In the genomic region with DNA sequence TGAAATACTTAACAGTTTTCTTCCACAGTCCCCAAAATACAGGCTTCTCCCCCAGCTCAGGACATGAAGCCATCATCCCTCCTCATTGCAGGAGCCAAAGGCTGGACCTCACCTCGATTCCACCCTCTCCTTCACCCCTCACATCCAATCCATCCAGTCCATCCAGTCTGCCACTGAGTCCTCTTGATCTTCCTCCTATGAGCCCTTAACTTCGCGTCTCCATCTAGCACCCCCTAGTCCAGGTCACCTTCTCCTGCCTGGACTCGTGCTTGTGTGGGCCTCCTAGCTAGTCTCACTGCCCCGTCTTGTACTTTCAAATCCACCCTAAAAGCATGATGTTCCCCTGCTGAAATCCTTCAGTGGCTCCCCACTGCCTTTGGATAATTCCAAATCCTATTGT, we compare ENCODE assay signal across 21 cellular contexts. TPM values are rescaled to one million over a fixed set of nuclear protein-coding genes. Genes with fewer than 3 reads are reported as not detected.
DNase-seq lines count a peak whose midpoint lies in the region; ATAC-seq and TF ChIP-seq lines count a peak whose summit lies in the region.
"Had no signal": no experiment of that assay in that cellular context is flagged by ENCODE, and none has a peak within 500 bp of the region (broad histone marks: within the 10 kb centered on the region; RNA-seq: fewer than 3 reads in every experiment).

No MANE protein-coding gene starts in this region.

- H3K4me3 ChIP-seq in CD8-positive, alpha-beta memory T cell (ENCODE audit: low read length): no peak overlapping the region
- H3K4me3 ChIP-seq: adrenal gland, right atrium auricular region, SJCRH30, transverse colon had no signal

- H3K36me3 ChIP-seq in CD8-positive, alpha-beta memory T cell (ENCODE audit: insufficient read depth, low read length): peaks cover 11% of the 10 kb centered on the region
- H3K36me3 ChIP-seq: transverse colon had no signal

- no peaks in the 10 kb centered on the region for H3K27me3 ChIP-seq in CD8-positive, alpha-beta memory T cell (ENCODE audit: insufficient read depth, low read length, poor library complexity, severe bottlenecking)
- H3K27me3 ChIP-seq: adrenal gland, right atrium auricular region, SJCRH30, transverse colon had no signal

- CTCF ChIA-PET in CD8-positive, alpha-beta memory T cell (lab: Charles Lee): interaction anchor here (1.5 to 4.5 kb wide), 2 partner anchors 10 to 23 kb away, joined by 4 to 17 read pairs; no protein-coding TSS in a partner anchor
- CTCF ChIA-PET in activated B cell treated with CpG ODN at 0.5 μM for 24 hours (lab: Charles Lee): no interaction called here

- no peaks in the 10 kb centered on the region for H3K9me3 ChIP-seq in CD8-positive, alpha-beta memory T cell (ENCODE audit: low read length)
- H3K9me3 ChIP-seq: adrenal gland, right atrium auricular region, SJCRH30, transverse colon had no signal

- H3K4me1 ChIP-seq in CD8-positive, alpha-beta memory T cell (ENCODE audit: insufficient read depth, low read length): peaks cover 5% of the 10 kb centered on the region
- H3K4me1 ChIP-seq: SJCRH30 had no signal

- H3K27me3 Mint-ChIP-seq in CD8-positive, alpha-beta memory T cell: peaks cover 0 to 2% of the 10 kb centered on the region in 2 donors
- H3K27me3 Mint-ChIP-seq in activated B cell treated with CpG ODN at 0.5 μM for 24 hours (no peaks in the 10 kb centered on the region), naive B cell (no peaks in the 10 kb centered on the region)
- H3K27me3 Mint-ChIP-seq: stimulated activated naive B cell treated with anti-CD40 and anti-IgM and Interleukin-4, amounts not matched to agents 10 μg/mL and 1 μg/mL and 100 μg/mL, for 72 hours had no signal

- H3K27ac Mint-ChIP-seq in CD8-positive, alpha-beta memory T cell: peak overlapping the region in 6 of 8 donors; percentile 9 to 61 (median 42)
- H3K27ac Mint-ChIP-seq in activated B cell treated with CpG ODN at 0.5 μM for 24 hours (peak overlapping the region; percentile 8), naive B cell (peak overlapping the region in 4 of 6 donors; percentile 0 to 78 (median 40))
- H3K27ac Mint-ChIP-seq: stimulated activated naive B cell treated with anti-CD40 and anti-IgM and Interleukin-4, amounts not matched to agents 10 μg/mL and 1 μg/mL and 100 μg/mL, for 72 hours had no signal

- no peak for TF ChIP-seq CTCF in activated B cell treated with CpG ODN at 0.5 μM for 24 hours (IDR thresholded peaks at IDR 0.05)

- no peak overlapping the region for H3K27ac ChIP-seq in CD8-positive, alpha-beta memory T cell (ENCODE audit: low read depth, low read length)
- H3K27ac ChIP-seq: adrenal gland, right atrium auricular region, SJCRH30 had no signal

- DNase-seq in NCI-H82 (lab: John Stamatoyannopoulos, UW) (peak; percentile 52), NCI-H82 treated with DMSO at 0.1 percent for 48 hours (lab: John Stamatoyannopoulos, UW; ENCODE audit: unreplicated experiment) (no peak), activated B cell treated with CpG ODN at 0.5 μM for 24 hours (no peak), naive B cell (no peak), NCI-H1694 treated with DMSO at 0.1 percent for 48 hours (lab: John Stamatoyannopoulos, UW) (no peak), kidney glomerular epithelial cell (lab: John Stamatoyannopoulos, UW) (no peak)
- no peak for DNase-seq in CD8-positive, alpha-beta memory T cell
- DNase-seq: 8988T; activated CD8-positive, alpha-beta memory T cell treated with anti-CD3 and anti-CD28 coated beads, Interleukin-2, amount 50 U/mL, for 48 hours; adrenal gland; central memory CD4-positive, alpha-beta T cell; effector memory CD4-positive, alpha-beta T cell; kidney; NCI-H187 treated with DMSO at 0.1 percent for 48 hours; NCI-H446 treated with DMSO at 0.1 percent for 48 hours; SJCRH30; stimulated activated CD4-positive, alpha-beta T cell treated with anti-CD3 and anti-CD28 coated beads, Interleukin-15, amount 100 ng/mL, for 24 hours; stimulated activated naive B cell treated with anti-CD40 and anti-IgM and Interleukin-4, amounts not matched to agents 10 μg/mL and 1 μg/mL and 100 μg/mL, for 72 hours; transverse colon had no signal

- intact Hi-C loops in activated B cell treated with CpG ODN at 0.5 μM for 24 hours (cut with micrococcal nuclease): no loop called here

- peak overlapping the region in 4 of 7 donors; percentile 6 to 78 (median 41) for H3K4me3 Mint-ChIP-seq in CD8-positive, alpha-beta memory T cell
- H3K4me3 Mint-ChIP-seq in activated B cell treated with CpG ODN at 0.5 μM for 24 hours: no peak overlapping the region
- H3K4me3 Mint-ChIP-seq in naive B cell: peak overlapping the region in 2 of 8 donors; percentile 24 to 87
- H3K4me3 Mint-ChIP-seq: stimulated activated naive B cell treated with anti-CD40 and anti-IgM and Interleukin-4, amounts not matched to agents 10 μg/mL and 1 μg/mL and 100 μg/mL, for 72 hours had no signal

- ATAC-seq in activated B cell treated with CpG ODN at 0.5 μM for 24 hours (ENCODE audit: low read depth) (no peak), naive B cell (ENCODE audit: low read depth in 2 of 2) (no peak), GM21529 (IDR thresholded peaks at IDR 0.05; ENCODE audit: unreplicated experiment) (no peak)
- ATAC-seq: stimulated activated naive B cell treated with anti-CD40 and anti-IgM and Interleukin-4, amounts not matched to agents 10 μg/mL and 1 μg/mL and 100 μg/mL, for 72 hours had no signal

- H3K4me1 Mint-ChIP-seq in CD8-positive, alpha-beta memory T cell: peaks cover 1 to 16% (median 5%) of the 10 kb centered on the region in 3 donors
- H3K4me1 Mint-ChIP-seq in activated B cell treated with CpG ODN at 0.5 μM for 24 hours (peaks cover 12% of the 10 kb centered on the region), naive B cell (peaks cover 11 to 34% (median 15%) of the 10 kb centered on the region in 3 donors)

- peaks cover 6 to 25% (median 11%) of the 10 kb centered on the region in 3 donors for H3K36me3 Mint-ChIP-seq in CD8-positive, alpha-beta memory T cell
- peaks cover 19% of the 10 kb centered on the region for H3K36me3 Mint-ChIP-seq in activated B cell treated with CpG ODN at 0.5 μM for 24 hours (ENCODE audit: low read depth)
- H3K36me3 Mint-ChIP-seq in naive B cell: peaks cover 9% of the 10 kb centered on the region in 2 donors

- H3K9me3 Mint-ChIP-seq in CD8-positive, alpha-beta memory T cell: no peaks in the 10 kb centered on the region
- H3K9me3 Mint-ChIP-seq in activated B cell treated with CpG ODN at 0.5 μM for 24 hours (no peaks in the 10 kb centered on the region), naive B cell (no peaks in the 10 kb centered on the region)
- H3K9me3 Mint-ChIP-seq: stimulated activated naive B cell treated with anti-CD40 and anti-IgM and Interleukin-4, amounts not matched to agents 10 μg/mL and 1 μg/mL and 100 μg/mL, for 72 hours had no signal

- POLR2A ChIA-PET in CD8-positive, alpha-beta memory T cell (lab: Charles Lee): no interaction called here
- POLR2A ChIA-PET in activated B cell treated with CpG ODN at 0.5 μM for 24 hours (lab: Charles Lee): no interaction called here

RNA-seq across cellular contexts. Expression of gene TRIB3, which starts 3.3 kb away (rescaled TPM):
- 10 to 100 TPM; 24.6 to 28.7 TPM for total RNA-seq in CD8-positive, alpha-beta memory T cell
- polyA plus RNA-seq in CD8-positive, alpha-beta memory T cell: 12.0 TPM
- total RNA-seq in activated B cell treated with CpG ODN at 0.5 μM for 24 hours: 13.3 and 14.0 TPM in 2 replicates
- polyA plus RNA-seq in naive B cell (ENCODE audit: low read depth in 6 of 6): 10 to 100 TPM in 5 of 6 donors, 1 to 10 TPM in 1; 7.3 to 23.3 (median 16.3) TPM

RNA-seq across cellular contexts. Expression of gene RBCK1, which starts 24.2 kb away (rescaled TPM):
- total RNA-seq in CD8-positive, alpha-beta memory T cell: 10 to 100 TPM; 83.7 to 90.5 TPM
- 95.7 TPM for polyA plus RNA-seq in CD8-positive, alpha-beta memory T cell
- total RNA-seq in activated B cell treated with CpG ODN at 0.5 μM for 24 hours: 92.7 and 100 TPM in 2 replicates
- polyA plus RNA-seq in naive B cell (ENCODE audit: low read depth in 6 of 6): 100 to 1,000 TPM in 1 of 6 donors, 10 to 100 TPM in 5; 82.4 to 105 (median 91.1) TPM

RNA-seq across cellular contexts. Expression of gene NRSN2, which starts 37.0 kb away (rescaled TPM):
- total RNA-seq in CD8-positive, alpha-beta memory T cell: 1 to 10 TPM; 7.6 to 9.5 TPM
- 1.0 TPM for polyA plus RNA-seq in CD8-positive, alpha-beta memory T cell
- 7.6 and 12.8 TPM in 2 replicates for total RNA-seq in activated B cell treated with CpG ODN at 0.5 μM for 24 hours
- 1 to 10 TPM; 4.7 to 9.8 (median 8.2) TPM for polyA plus RNA-seq in naive B cell (ENCODE audit: low read depth in 6 of 6)

RNA-seq across cellular contexts. Expression of gene SOX12, which starts 58.5 kb away (rescaled TPM):
- total RNA-seq in CD8-positive, alpha-beta memory T cell: 1 to 10 TPM; 4.7 to 5.1 TPM
- 0.64 TPM for polyA plus RNA-seq in CD8-positive, alpha-beta memory T cell
- total RNA-seq in activated B cell treated with CpG ODN at 0.5 μM for 24 hours: 6.1 and 6.2 TPM in 2 replicates
- 1 to 10 TPM in 2 of 6 donors, under 1 TPM in 4; 0.15 to 1.7 (median 0.95) TPM for polyA plus RNA-seq in naive B cell (ENCODE audit: low read depth in 6 of 6)
